In genomic region chr5:14574124-14574523, GRCh38 we compare ENCODE assay signal across 20 cellular contexts. TPM values are rescaled to one million over a fixed set of nuclear protein-coding genes. Genes with fewer than 3 reads are reported as not detected.
DNase-seq lines count a peak whose midpoint lies in the region; ATAC-seq and TF ChIP-seq lines count a peak whose summit lies in the region.
"Had no signal": no experiment of that assay in that cellular context is flagged by ENCODE, and none has a peak within 500 bp of the region (broad histone marks: within the 10 kb centered on the region; RNA-seq: fewer than 3 reads in every experiment).

No MANE protein-coding gene starts in this region.

- H3K9me2 ChIP-seq in PC-3 (replicated peaks; ENCODE audit: low read length), result no peaks in the 10 kb centered on the region

- TF ChIP-seq CTCF in PC-3 (conservative IDR thresholded peaks at IDR 0.05; ENCODE audit: low read depth, low read length), result no peak
- no peak for TF ChIP-seq CTCF in dorsolateral prefrontal cortex (IDR thresholded peaks at IDR 0.05 in 54 of 56, conservative IDR thresholded peaks at IDR 0.05 in 2 of 56; ENCODE audit: low read depth in 1 of 56, partially characterized antibody in 56 of 56)
- TF ChIP-seq CTCF in Peyer's patch (IDR thresholded peaks at IDR 0.05), result no peak

- H4K20me1 ChIP-seq in PC-3 (ENCODE audit: low read length), result no peaks in the 10 kb centered on the region

- POLR2A ChIA-PET in PC-3 (lab: Charles Lee; ENCODE audit: unreplicated experiment), result no interaction called here

- peaks cover 10% of the 10 kb centered on the region for H3F3A ChIP-seq in PC-3 (ENCODE audit: low read length, unreplicated experiment)

- peak; percentile 59 for DNase-seq in Ammon's horn (ENCODE audit: low spot score)
- DNase-seq in GDM1 (lab: John Stamatoyannopoulos, UW), result peak; percentile 11
- DNase-seq in PC-3, result peak; percentile 34
- DNase-seq in midbrain (lab: John Stamatoyannopoulos, UW), result peak; percentile 14
- no peak for DNase-seq in dorsolateral prefrontal cortex
- DNase-seq in activated effector memory CD4-positive, alpha-beta T cell treated with anti-CD3 and anti-CD28 coated beads, Interleukin-2, amount 50 U/mL, for 16 hours, result no peak
- no peak for DNase-seq in Peyer's patch
- DNase-seq: activated CD4-positive, alpha-beta T cell treated with anti-CD3 and anti-CD28 coated beads for 36 hours; activated CD8-positive, alpha-beta memory T cell treated with anti-CD3 and anti-CD28 coated beads, Interleukin-2, amount 10 ng/mL, durations not matched to agents 7 days and 5 days; activated naive CD8-positive, alpha-beta T cell treated with anti-CD3 and anti-CD28 coated beads, Interleukin-2, amount 50 U/mL, for 24 hours; brain microvascular endothelial cell; GM23248; hypothalamus; mesenchymal stem cell; naive thymus-derived CD4-positive, alpha-beta T cell; NCI-H1105; NCI-H526 treated with DMSO at 0.1 percent for 48 hours; ovary; stimulated activated CD4-positive, alpha-beta T cell treated with anti-CD3 and anti-CD28 coated beads, Interleukin-4, amount 100 ng/mL, for 1 hour had no signal

- H3K27me3 ChIP-seq in PC-3 (ENCODE audit: low read length) (no peaks in the 10 kb centered on the region), dorsolateral prefrontal cortex (peaks cover 0 to 10% (median 0%) of the 10 kb centered on the region in 45 donors), Peyer's patch (no peaks in the 10 kb centered on the region)
- H3K27me3 ChIP-seq: ovary had no signal

- H2AFZ ChIP-seq in PC-3 (ENCODE audit: low read length), result peak overlapping the region; percentile 66
- H2AFZ ChIP-seq: GM23248 had no signal

- ATAC-seq in PC-3 (no peak), HG03196 (IDR thresholded peaks at IDR 0.05; ENCODE audit: unreplicated experiment) (no peak)
- ATAC-seq: activated CD4-positive, alpha-beta T cell treated with anti-CD3 and anti-CD28 coated beads for 36 hours; activated CD8-positive, alpha-beta memory T cell treated with anti-CD3 and anti-CD28 coated beads, Interleukin-2, amount 10 ng/mL, durations not matched to agents 7 days and 5 days; activated naive CD8-positive, alpha-beta T cell treated with anti-CD3 and anti-CD28 coated beads, Interleukin-2, amount 50 U/mL, for 24 hours; naive thymus-derived CD4-positive, alpha-beta T cell had no signal

- H3K79me2 ChIP-seq in PC-3 (ENCODE audit: low read length), result no peaks in the 10 kb centered on the region

- intact Hi-C loops in PC-3 (cut with micrococcal nuclease), result no loop called here
- intact Hi-C loops in dorsolateral prefrontal cortex (cut with DNase I), result no loop called here

- H3K4me1 ChIP-seq in PC-3 (ENCODE audit: insufficient read depth, low read length), result peaks cover 38% of the 10 kb centered on the region
- H3K4me1 ChIP-seq in Peyer's patch, result no peaks in the 10 kb centered on the region

- no peak for TF ChIP-seq POLR2A in Peyer's patch (IDR thresholded peaks at IDR 0.05)

- peak overlapping the region; percentile 33 for H3K9ac ChIP-seq in PC-3 (ENCODE audit: low read length)
- H3K9ac ChIP-seq: GM23248 had no signal

- no TSS peak for BruUV-seq in PC-3 (replicated peaks; lab: Mats Ljungman, UMichigan)

- H3K36me3 ChIP-seq in PC-3 (ENCODE audit: low read depth, low read length) (no peaks in the 10 kb centered on the region), Peyer's patch (no peaks in the 10 kb centered on the region)
- H3K36me3 ChIP-seq: brain microvascular endothelial cell, ovary had no signal

- no peaks in the 10 kb centered on the region for H3K9me3 ChIP-seq in PC-3 (ENCODE audit: low read length)
- H3K9me3 ChIP-seq in Peyer's patch, result no peaks in the 10 kb centered on the region
- H3K9me3 ChIP-seq: ovary had no signal

- H3K4me2 ChIP-seq in PC-3 (ENCODE audit: low read length), result 0 out of 2 replicates have a peak overlapping the region, but pooled peaks have one; percentile 4

- CTCF ChIA-PET in PC-3 (lab: Charles Lee), result no interaction called here

- H3K27ac ChIP-seq in PC-3 (ENCODE audit: low read length) (peak overlapping the region; percentile 67), dorsolateral prefrontal cortex (peak overlapping the region in 9 of 59 donors; percentile 9 to 43 (median 33)), Peyer's patch (peak overlapping the region in 1 of 4 donors; percentile 23)
- H3K27ac ChIP-seq: brain microvascular endothelial cell, GM23248, ovary had no signal

- H3K4me3 ChIP-seq in PC-3 (ENCODE audit: low read length), result no peak overlapping the region
- no peak overlapping the region for H3K4me3 ChIP-seq in dorsolateral prefrontal cortex
- no peak overlapping the region for H3K4me3 ChIP-seq in Peyer's patch
- H3K4me3 ChIP-seq: GM23248, ovary had no signal

RNA-seq across cellular contexts. Expression of gene OTULINL, which starts 7.5 kb away (rescaled TPM):
- total RNA-seq in PC-3 (2014; rRNA removed), result 46.4 and 54.6 TPM in 2 replicates
- 10 to 100 TPM in 85 of 120 experiments, 1 to 10 TPM in 35; 4.8 to 22.8 (median 11.5) TPM for total RNA-seq in dorsolateral prefrontal cortex
- 10 to 100 TPM; 18.9 to 33.0 (median 28.8) TPM for total RNA-seq in Peyer's patch

Comparison
In these comparisons a context has a peak if more than half of its experiments do, and no peak if none do; other contexts are left out.
1. DNase-seq: peak in Ammon's horn (single experiment), GDM1 (single experiment), PC-3 (single experiment) and midbrain (single experiment); none in dorsolateral prefrontal cortex (0 of 10), activated effector memory CD4-positive, alpha-beta T cell treated with anti-CD3 and anti-CD28 coated beads, Interleukin-2, amount 50 U/mL, for 16 hours (single experiment) and Peyer's patch (0 of 3).